ENCODE assay signal across 8 cellular contexts in the genomic region with DNA sequence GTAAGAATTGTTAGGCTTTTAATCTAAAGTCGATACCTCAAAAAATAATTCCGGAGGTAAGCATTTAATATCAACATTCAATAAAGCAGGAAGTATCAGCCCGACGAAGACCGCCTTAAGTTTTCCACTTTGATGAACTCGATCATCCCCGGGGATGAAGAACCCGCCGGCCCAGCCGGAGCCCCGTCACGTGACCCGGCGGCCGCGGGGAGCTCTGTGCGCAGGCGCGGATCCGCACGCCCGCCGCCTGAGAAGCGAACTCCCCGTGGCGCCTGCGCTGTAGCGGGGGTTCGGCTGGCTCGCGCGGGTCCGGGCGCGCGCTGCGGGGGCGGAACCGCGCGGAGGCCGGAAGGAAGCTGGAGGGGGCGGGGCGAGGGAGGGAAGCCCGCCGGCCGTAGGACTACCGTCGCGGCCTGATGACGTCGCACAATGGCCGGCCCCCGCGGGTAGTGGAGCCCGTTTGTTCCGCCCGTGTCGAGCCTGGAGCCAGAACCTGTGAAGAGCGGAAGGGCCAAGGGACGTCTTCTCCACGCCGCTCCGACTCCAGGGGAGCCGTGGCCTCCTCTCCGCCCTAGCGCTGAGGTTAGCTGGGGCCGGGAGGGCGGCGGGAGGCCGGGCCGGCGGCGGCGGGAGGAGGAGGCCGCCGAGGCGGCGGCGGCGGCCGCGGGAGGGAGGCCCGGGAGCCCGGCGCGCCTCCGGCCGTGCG.
DNase-seq lines count a peak whose midpoint lies in the region; ATAC-seq lines count a peak whose summit lies in the region.

Gene ZC3H18 (plus strand): TSS at position 419 of the 706 bp plus-strand sequence. CDS start 6,721 bp downstream, outside the sequence.

- ATAC-seq in GM19035 (IDR thresholded peaks at IDR 0.05; ENCODE audit: unreplicated experiment), result peak; percentile 76
- peak; percentile 68 for ATAC-seq in HG03342 (IDR thresholded peaks at IDR 0.05; ENCODE audit: unreplicated experiment)
- ATAC-seq in activated CD4-positive, CD25-positive, alpha-beta regulatory T cell treated with anti-CD3 and anti-CD28 coated beads, Interleukin-2, amount 50 U/mL, for 24 hours, result peak; percentile 71 to 77
- ATAC-seq in central memory CD8-positive, alpha-beta T cell (replicated peaks; ENCODE audit: extremely low read depth, poor library complexity, severe bottlenecking), result peak; percentile 85

- H3K4me3 Mint-ChIP-seq in central memory CD8-positive, alpha-beta T cell, result peak within 1 kb of the TSS; percentile 85

- H3K9me3 Mint-ChIP-seq in central memory CD8-positive, alpha-beta T cell, result no peaks in the 10 kb centered on the region

- peak; percentile 100 for DNase-seq in AG08395 (ENCODE audit: low spot score)
- peak; percentile 61 for DNase-seq in NCI-H446 treated with DMSO at 0.1 percent for 48 hours (lab: John Stamatoyannopoulos, UW)
- DNase-seq in central memory CD8-positive, alpha-beta T cell (ENCODE audit: low spot score in 2 of 2), result peak; percentile 92
- DNase-seq in islet precursor cell, result peak; percentile 96
- DNase-seq in stimulated activated CD4-positive, alpha-beta T cell treated with anti-CD3 and anti-CD28 coated beads, Interleukin-12 subunit alpha, Interleukin-12 subunit beta, amount 100 ng/mL, for 4 hours, result peak; percentile 99

- H3K27ac Mint-ChIP-seq in central memory CD8-positive, alpha-beta T cell (ENCODE audit: low read depth), result peak within 1 kb of the TSS; percentile 74

- peaks cover 29% of the 10 kb centered on the region for H3K36me3 Mint-ChIP-seq in central memory CD8-positive, alpha-beta T cell (ENCODE audit: insufficient read depth)

- H3K4me1 Mint-ChIP-seq in central memory CD8-positive, alpha-beta T cell, result peaks cover 15% of the 10 kb centered on the region

- H3K27me3 Mint-ChIP-seq in central memory CD8-positive, alpha-beta T cell, result no peaks in the 10 kb centered on the region

Comparison
In these comparisons a context has a peak if more than half of its experiments do, and no peak if none do; other contexts are left out.
1. Peak in every context shown above with its lines: DNase-seq and ATAC-seq.